In genomic region chr20:62699296-62699695, GRCh38 we compare ENCODE assay signal across 28 cellular contexts. TPM values are rescaled to one million over a fixed set of nuclear protein-coding genes. Genes with fewer than 3 reads are reported as not detected.
"Had no signal": no experiment of that assay in that cellular context is flagged by ENCODE, and none has a peak within 500 bp of the region (broad histone marks: within the 10 kb centered on the region; RNA-seq: fewer than 3 reads in every experiment).

No MANE protein-coding gene starts in this region.

- FAIRE-seq: astrocyte, bronchial epithelial cell, frontal cortex had no signal

- ATAC-seq: activated CD4-positive, alpha-beta T cell treated with anti-CD3 and anti-CD28 coated beads for 36 hours; activated T-cell treated with anti-CD3 and anti-CD28 coated beads, Interleukin-2, amount 50 U/mL, for 72 hours; esophagus mucosa had no signal

- DNase-seq: activated CD4-positive, alpha-beta memory T cell treated with anti-CD3 and anti-CD28 coated beads, Interleukin-2, amount 10 ng/mL, durations not matched to agents 7 days and 5 days; activated CD4-positive, alpha-beta T cell treated with anti-CD3 and anti-CD28 coated beads for 36 hours; activated CD4-positive, alpha-beta T cell treated with anti-CD3 and anti-CD28 coated beads, Interleukin-2, amount 10 ng/mL, durations not matched to agents 24 days and 14 days; activated CD4-positive, CD25-positive, alpha-beta regulatory T cell; activated CD4-positive, CD25-positive, alpha-beta regulatory T cell treated with anti-CD3 and anti-CD28 coated beads, Interleukin-2, amount 50 U/mL, for 72 hours; activated CD8-positive, alpha-beta memory T cell treated with anti-CD3 and anti-CD28 coated beads, Interleukin-2, amount 50 U/mL, for 48 hours; activated gamma-delta T cell treated with Interleukin-2 at 50 U/mL for 16 hours; activated naive CD4-positive, alpha-beta T cell treated with anti-CD3 and anti-CD28 coated beads, Interleukin-2, amount 50 U/mL, for 16 hours; activated naive CD4-positive, alpha-beta T cell treated with Interleukin-2 at 50 U/mL for 16 hours; activated T-cell treated with anti-CD3 and anti-CD28 coated beads for 4 hours; activated T-cell treated with anti-CD3 and anti-CD28 coated beads, Interleukin-2, amount 50 U/mL, for 24 hours; activated T-cell treated with anti-CD3 and anti-CD28 coated beads, Interleukin-2, amount 50 U/mL, for 72 hours; amniotic stem cell; anterior cingulate cortex; brain microvascular endothelial cell; dorsolateral prefrontal cortex; effector memory CD4-positive, alpha-beta T cell; endodermal cell; foreskin fibroblast; head of caudate nucleus; T-helper 2 cell had no signal

- H3K4me3 ChIP-seq: coronary artery, dorsolateral prefrontal cortex had no signal

- H3K27me3 ChIP-seq: brain microvascular endothelial cell had no signal

- H3K27ac ChIP-seq: brain microvascular endothelial cell, coronary artery, dorsolateral prefrontal cortex had no signal

- H3K36me3 ChIP-seq: brain microvascular endothelial cell had no signal

RNA-seq across cellular contexts. Expression of gene NTSR1, which starts 9.3 kb away (rescaled TPM):
- total RNA-seq: activated CD4-positive, alpha-beta memory T cell treated with anti-CD3 and anti-CD28 coated beads, Interleukin-2, amount 10 ng/mL, durations not matched to agents 7 days and 5 days; activated CD4-positive, alpha-beta T cell treated with anti-CD3 and anti-CD28 coated beads, Interleukin-2, amount 10 ng/mL, durations not matched to agents 24 days and 14 days; activated T-cell treated with anti-CD3 and anti-CD28 coated beads, Interleukin-2, amount 50 U/mL, for 72 hours; bronchial epithelial cell; epithelial cell of proximal tubule; esophagus mucosa; T-helper 1 cell treated with Interleukin-12 subunit alpha and Interleukin-12 subunit beta and Interleukin-4 antibody, amounts not matched to agents 30 ng/mL and 1 ng/mL, for 36 hours had no signal
